ENCODE assay signal across 18 cellular contexts in genomic region chrX:19674041-19674769, GRCh38.
A peak's percentile ranks its signal among the peaks of the same experiment; 100 is the strongest.
DNase-seq lines count a peak whose midpoint lies in the region; ATAC-seq and TF ChIP-seq lines count a peak whose summit lies in the region.
"Had no signal": no experiment of that assay in that cellular context is flagged by ENCODE, and none has a peak within 500 bp of the region (broad histone marks: within the 10 kb centered on the region; RNA-seq: fewer than 3 reads in every experiment).

No MANE protein-coding gene starts in this region.

- peaks cover 12 to 73% (median 51%) of the 10 kb centered on the region in 4 donors for H3K4me1 Mint-ChIP-seq in CD4-positive, CD25-positive, alpha-beta regulatory T cell
- peaks cover 54 to 81% (median 62%) of the 10 kb centered on the region in 3 donors for H3K4me1 Mint-ChIP-seq in T-cell

- POLR2A ChIA-PET in T-cell (lab: Charles Lee) = interaction anchor here in 1 of 2 donors (0.5 kb wide), 1 partner anchor 13 kb away, joined by 5 read pairs; no protein-coding TSS in a partner anchor

- ATAC-seq in CD4-positive, CD25-positive, alpha-beta regulatory T cell (ENCODE audit: low read depth in 2 of 2) = no peak
- ATAC-seq in T-cell (replicated peaks in 1 of 4) = no peak

- peak overlapping the region in 3 of 4 donors; percentile 23 to 62 (median 34) for H3K4me3 Mint-ChIP-seq in CD4-positive, CD25-positive, alpha-beta regulatory T cell
- H3K4me3 Mint-ChIP-seq in T-cell = peak overlapping the region in 1 of 3 donors; percentile 25

- no peak for DNase-seq in CD4-positive, CD25-positive, alpha-beta regulatory T cell
- peak; percentile 12 for DNase-seq in COLO829 (ENCODE audit: low spot score)
- no peak for DNase-seq in T-cell
- peak; percentile 74 for DNase-seq in foreskin melanocyte
- no peak for DNase-seq in GF-D8 (lab: John Stamatoyannopoulos, UW)
- no peak for DNase-seq in lower leg skin (ENCODE audit: low spot score in 2 of 2)
- DNase-seq in thyroid gland = no peak
- DNase-seq: activated CD4-positive, alpha-beta T cell treated with anti-CD3 and anti-CD28 coated beads, Interleukin-2, amount 50 U/mL, for 1 hour; activated naive CD4-positive, alpha-beta T cell treated with Interleukin-2 at 50 U/mL for 16 hours; cerebellar nuclear complex; erythroblast; NCI-H1048; NCI-H2107; NCI-H748 treated with DMSO at 0.1 percent for 48 hours; stimulated activated CD4-positive, alpha-beta T cell treated with anti-CD3 and anti-CD28 coated beads, Interleukin-15, amount 100 ng/mL, for 24 hours; T-helper 9 cell had no signal

- H3K4me3 ChIP-seq in CD4-positive, CD25-positive, alpha-beta regulatory T cell (ENCODE audit: low read depth, low read length) = no peak overlapping the region
- H3K4me3 ChIP-seq in lower leg skin (ENCODE audit: low read depth, poor library complexity, severe bottlenecking) = no peak overlapping the region
- no peak overlapping the region for H3K4me3 ChIP-seq in thyroid gland (replicated peaks in 1 of 3)
- H3K4me3 ChIP-seq: heart right ventricle, prostate gland had no signal

- H3K27ac Mint-ChIP-seq in CD4-positive, CD25-positive, alpha-beta regulatory T cell = peak overlapping the region in 1 of 3 donors; percentile 47
- peak overlapping the region; percentile 40 to 67 for H3K27ac Mint-ChIP-seq in T-cell

- no peak overlapping the region for H3K27ac ChIP-seq in CD4-positive, CD25-positive, alpha-beta regulatory T cell (ENCODE audit: insufficient read depth, low read length, poor library complexity, severe bottlenecking)
- no peak overlapping the region for H3K27ac ChIP-seq in thyroid gland
- H3K27ac ChIP-seq: prostate gland had no signal

- peaks cover 17% of the 10 kb centered on the region for H3K4me1 ChIP-seq in CD4-positive, CD25-positive, alpha-beta regulatory T cell (ENCODE audit: control insufficient read depth, insufficient read depth, low read length, poor library complexity, severe bottlenecking)
- H3K4me1 ChIP-seq in thyroid gland = peaks cover 15 to 25% of the 10 kb centered on the region in 2 donors
- H3K4me1 ChIP-seq: prostate gland had no signal

- H3K9me3 Mint-ChIP-seq in CD4-positive, CD25-positive, alpha-beta regulatory T cell = peaks cover 0 to 1% (median 0%) of the 10 kb centered on the region in 7 donors
- no peaks in the 10 kb centered on the region for H3K9me3 Mint-ChIP-seq in T-cell

- 69 to 82% methylated on average over 3 of the region's 3 CpGs for WGBS in lower leg skin, 2 donors
- 85 to 94% methylated on average over 3 of the region's 3 CpGs for WGBS in thyroid gland, 2 donors

- TF ChIP-seq CTCF in lower leg skin (IDR thresholded peaks at IDR 0.05) (no peak), thyroid gland (IDR thresholded peaks at IDR 0.05) (no peak)

- TF ChIP-seq POLR2A in lower leg skin (IDR thresholded peaks at IDR 0.05) (no peak), thyroid gland (IDR thresholded peaks at IDR 0.05) (no peak)

- intact Hi-C loops in lower leg skin (cut with DNase I; ENCODE audit: low total_unique reads) = no loop called here
- intact Hi-C loops in thyroid gland (cut with DNase I) = no loop called here

- peaks cover 17% of the 10 kb centered on the region for H3K36me3 ChIP-seq in CD4-positive, CD25-positive, alpha-beta regulatory T cell (ENCODE audit: control insufficient read depth, insufficient read depth, low read length)
- H3K36me3 ChIP-seq in thyroid gland = no peaks in the 10 kb centered on the region
- H3K36me3 ChIP-seq: heart right ventricle, prostate gland had no signal

- H3K9me3 ChIP-seq in CD4-positive, CD25-positive, alpha-beta regulatory T cell (ENCODE audit: control insufficient read depth in 2 of 2, low read length in 2 of 2) = no peaks in the 10 kb centered on the region
- no peaks in the 10 kb centered on the region for H3K9me3 ChIP-seq in thyroid gland
- H3K9me3 ChIP-seq: heart right ventricle, prostate gland had no signal

- CTCF ChIA-PET in T-cell (lab: Charles Lee) = no interaction called here

- peaks cover 10% of the 10 kb centered on the region for H3K36me3 Mint-ChIP-seq in CD4-positive, CD25-positive, alpha-beta regulatory T cell
- H3K36me3 Mint-ChIP-seq in T-cell = peaks cover 29% of the 10 kb centered on the region

- no peaks in the 10 kb centered on the region for H3K27me3 Mint-ChIP-seq in CD4-positive, CD25-positive, alpha-beta regulatory T cell
- H3K27me3 Mint-ChIP-seq in T-cell = peaks cover 0 to 4% of the 10 kb centered on the region in 2 donors

- no peaks in the 10 kb centered on the region for H3K27me3 ChIP-seq in CD4-positive, CD25-positive, alpha-beta regulatory T cell (ENCODE audit: control insufficient read depth, insufficient read depth, low read length)
- no peaks in the 10 kb centered on the region for H3K27me3 ChIP-seq in thyroid gland
- H3K27me3 ChIP-seq: heart right ventricle had no signal

Comparison
In these comparisons a context has a peak if more than half of its experiments do, and no peak if none do; other contexts are left out.
1. DNase-seq: peak in COLO829 (single experiment) and foreskin melanocyte (single experiment); none in CD4-positive, CD25-positive, alpha-beta regulatory T cell (0 of 3), T-cell (0 of 34), GF-D8 (single experiment), lower leg skin (0 of 2) and thyroid gland (0 of 2).